ENCODE assay signal across 22 cellular contexts in genomic region chr12:19144985-19145384, GRCh38. TPM values are rescaled to one million over a fixed set of nuclear protein-coding genes. Genes with fewer than 3 reads are reported as not detected.
DNase-seq lines count a peak whose midpoint lies in the region; ATAC-seq, FAIRE-seq and TF ChIP-seq lines count a peak whose summit lies in the region.
"Had no signal": no experiment of that assay in that cellular context is flagged by ENCODE, and none has a peak within 500 bp of the region (broad histone marks: within the 10 kb centered on the region; RNA-seq: fewer than 3 reads in every experiment).

No MANE protein-coding gene starts in this region.

- no peak for TF ChIP-seq RAD21 in HepG2 (CRISPR knock-in tag; IDR thresholded peaks at IDR 0.05)

- H3K79me2 ChIP-seq in HepG2 (ENCODE audit: insufficient read depth, low read length) = no peaks in the 10 kb centered on the region

- in situ Hi-C loops in HepG2 (cut with HindIII; ENCODE audit: extremely low pct_ligation_motif_present, low pct_unique_long_range_greater_than_20kb) = no loop called here

- no peak overlapping the region for H3K9ac ChIP-seq in HepG2 (ENCODE audit: insufficient read depth, low read depth, low read length)

- no peak overlapping the region for H3K4me3 ChIP-seq in HepG2 (replicated peaks in 1 of 3; ENCODE audit: insufficient read depth in 1 of 3, low read depth in 2 of 3, low read length in 3 of 3)
- H3K4me3 ChIP-seq: SJSA1 had no signal

- BruUV-seq in HepG2 (replicated peaks; lab: Mats Ljungman, UMichigan) = no TSS peak

- no peak for TF ChIP-seq EP300 in HepG2 (IDR thresholded peaks at IDR 0.05; ENCODE audit: low read depth in 2 of 2, low read length in 2 of 2)
- no peak for TF ChIP-seq EP300 in HepG2 (CRISPR knock-in tag; IDR thresholded peaks at IDR 0.05; ENCODE audit: borderline replicate concordance)

- no peaks in the 10 kb centered on the region for H4K20me1 ChIP-seq in HepG2 (ENCODE audit: insufficient read depth, low read length)

- intact Hi-C loops in HepG2 (cut with micrococcal nuclease; ENCODE audit: unreplicated experiment) = loop anchor here (2.0 kb wide), 1 partner anchor 14 kb away; no protein-coding TSS in a partner anchor

- no peaks in the 10 kb centered on the region for H3K9me3 ChIP-seq in HepG2 (ENCODE audit: low read length)
- H3K9me3 ChIP-seq: SJSA1 had no signal

- DNase-seq in DMS53 (lab: John Stamatoyannopoulos, UW) (peak; percentile 32), DMS53 treated with DMSO at 0.1 percent for 48 hours (lab: John Stamatoyannopoulos, UW; ENCODE audit: unreplicated experiment) (no peak), NCI-H526 treated with DMSO at 0.1 percent for 48 hours (lab: John Stamatoyannopoulos, UW) (peak; percentile 15), HepG2 (ENCODE audit: low spot score) (peak; percentile 58), caudate nucleus (lab: John Stamatoyannopoulos, UW) (no peak)
- no peak for DNase-seq in stimulated activated CD4-positive, alpha-beta T cell treated with anti-CD3 and anti-CD28 coated beads, Interleukin-2, amount 100 ng/mL, for 24 hours
- DNase-seq: ACHN; C1 segment of cervical spinal cord; CD8-positive, alpha-beta T cell; DMS79; H7; HFFc6; MM.1S; NCI-H1048; NCI-H1417 treated with DMSO at 0.1 percent for 48 hours; NCI-H187; NCI-H446 had no signal

- no peak overlapping the region for H3K4me2 ChIP-seq in HepG2 (ENCODE audit: low read depth, low read length)

- POLR2A ChIA-PET in HepG2 (lab: Yijun Ruan, JAX) = no interaction called here

- no peak for TF ChIP-seq POLR2A in HepG2 (IDR thresholded peaks at IDR 0.05; ENCODE audit: insufficient read depth in 1 of 2, low read depth in 2 of 2, low read length in 2 of 2)

- ATAC-seq in HepG2 (peak; percentile 71), HG02870 (IDR thresholded peaks at IDR 0.05; ENCODE audit: unreplicated experiment) (no peak), GM21576 (IDR thresholded peaks at IDR 0.05; ENCODE audit: unreplicated experiment) (no peak)
- ATAC-seq: CD8-positive, alpha-beta T cell had no signal

- CTCF ChIA-PET in HepG2 (lab: Yijun Ruan, JAX; ENCODE audit: low intra/inter-chr PET ratio, low total read pairs) = no interaction called here

- 0 out of 5 replicates have a peak, but pooled peaks cover 1 to 2% of the 10 kb centered on the region in 2 experiments for H3K36me3 ChIP-seq in HepG2 (replicated peaks in 1 of 2; ENCODE audit: control insufficient read depth in 1 of 2, insufficient read depth in 2 of 2, low read length in 2 of 2)

- H3K27me3 ChIP-seq in HepG2 (ENCODE audit: control insufficient read depth in 1 of 2, insufficient read depth in 2 of 2, low read length in 2 of 2) = no peaks in the 10 kb centered on the region
- H3K27me3 ChIP-seq: SJSA1 had no signal

- no peak overlapping the region for H2AFZ ChIP-seq in HepG2 (ENCODE audit: low read length)

- no peak for FAIRE-seq in HepG2 (lab: Jason Lieb, UNC)
- FAIRE-seq: RCC 7860 had no signal

- WGBS in HepG2 (ENCODE audit: low lambda C conversion rate) = 40% methylated on average over 2 of the region's 2 CpGs

- H3K4me1 ChIP-seq in HepG2 (ENCODE audit: insufficient read depth, low read length) = peaks cover 14% of the 10 kb centered on the region
- H3K4me1 ChIP-seq: SJSA1 had no signal

- H3K27ac ChIP-seq in HepG2 (ENCODE audit: extremely low read length, insufficient read depth, low read length) = no peak overlapping the region
- H3K27ac ChIP-seq in caudate nucleus (ENCODE audit: low read depth, low read length) = no peak overlapping the region
- H3K27ac ChIP-seq: 22Rv1, SJSA1 had no signal

- no peak for TF ChIP-seq CTCF in HepG2 (CRISPR knock-in tag; IDR thresholded peaks at IDR 0.05)

TF ChIP-seq in HepG2, 621 proteins besides CTCF, POLR2A, EP300 and RAD21 (continues in another document):
- TF ChIP-seq ZHX2 (IDR thresholded peaks at IDR 0.05; ENCODE audit: low read depth) (no peak), ZHX2 (CRISPR knock-in tag; IDR thresholded peaks at IDR 0.05; ENCODE audit: borderline replicate concordance) (no peak), HIVEP1 (CRISPR knock-in tag; IDR thresholded peaks at IDR 0.05) (no peak)
- TF ChIP-seq, protein P1, sequence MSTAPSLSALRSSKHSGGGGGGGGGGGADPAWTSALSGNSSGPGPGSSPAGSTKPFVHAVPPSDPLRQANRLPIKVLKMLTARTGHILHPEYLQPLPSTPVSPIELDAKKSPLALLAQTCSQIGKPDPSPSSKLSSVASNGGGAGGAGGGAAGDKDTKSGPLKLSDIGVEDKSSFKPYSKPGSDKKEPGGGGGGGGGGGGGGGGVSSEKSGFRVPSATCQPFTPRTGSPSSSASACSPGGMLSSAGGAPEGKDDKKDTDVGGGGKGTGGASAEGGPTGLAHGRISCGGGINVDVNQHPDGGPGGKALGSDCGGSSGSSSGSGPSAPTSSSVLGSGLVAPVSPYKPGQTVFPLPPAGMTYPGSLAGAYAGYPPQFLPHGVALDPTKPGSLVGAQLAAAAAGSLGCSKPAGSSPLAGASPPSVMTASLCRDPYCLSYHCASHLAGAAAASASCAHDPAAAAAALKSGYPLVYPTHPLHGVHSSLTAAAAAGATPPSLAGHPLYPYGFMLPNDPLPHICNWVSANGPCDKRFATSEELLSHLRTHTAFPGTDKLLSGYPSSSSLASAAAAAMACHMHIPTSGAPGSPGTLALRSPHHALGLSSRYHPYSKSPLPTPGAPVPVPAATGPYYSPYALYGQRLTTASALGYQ (CRISPR knock-in tag; IDR thresholded peaks at IDR 0.05) = no peak

RNA-seq across cellular contexts. Expression of gene PLEKHA5, which starts 15.5 kb away (rescaled TPM):
- total RNA-seq in HepG2 (2016; rRNA removed; fragmentation: Illumina TruSeq; extraction: Trizol) = 15.4 and 18.3 TPM in 2 replicates
- 7.4 and 7.7 TPM in 2 replicates for total RNA-seq in HepG2 (2016; cell fraction: cytosol; rRNA removed; fragmentation: Illumina TruSeq; extraction: Trizol; ENCODE audit: low read depth)
- total RNA-seq in HepG2 (2016; cell fraction: insoluble cytoplasmic fraction; rRNA removed; fragmentation: Illumina TruSeq; extraction: Trizol) = 15.1 and 18.8 TPM in 2 replicates
- total RNA-seq in HepG2 (2016; cell fraction: membrane; rRNA removed; fragmentation: Illumina TruSeq; extraction: Trizol) = 9.7 and 11.5 TPM in 2 replicates
- 37.5 TPM in 2 replicates for total RNA-seq in HepG2 (2016; cell fraction: nucleus; rRNA removed; fragmentation: Illumina TruSeq; extraction: Trizol)
- 4.2 TPM in 2 replicates for polyA plus RNA-seq in HepG2 (2011; rRNA removed)
- polyA plus RNA-seq in HepG2 (2011; cell fraction: cytosol; rRNA removed) = 1.9 and 3.2 TPM in 2 replicates
- polyA plus RNA-seq in HepG2 (2011; cell fraction: nucleus; rRNA removed) = 4.5 and 5.1 TPM in 2 replicates
- polyA plus RNA-seq in HepG2 (2012) = 8.3 and 9.2 TPM in 2 replicates
- 2.1 and 2.5 TPM in 2 replicates for polyA plus RNA-seq in HepG2 (2016; cell fraction: cytosol; fragmentation: Illumina TruSeq; extraction: Trizol; ENCODE audit: low read depth)
- polyA plus RNA-seq in HepG2 (2016; cell fraction: insoluble cytoplasmic fraction; fragmentation: Illumina TruSeq; extraction: Trizol; ENCODE audit: low read depth) = 18.8 and 19.1 TPM in 2 replicates
- 5.4 and 6.0 TPM in 2 replicates for polyA plus RNA-seq in HepG2 (2016; cell fraction: membrane; fragmentation: Illumina TruSeq; extraction: Trizol; ENCODE audit: low read depth)
- polyA plus RNA-seq in HepG2 (2016; cell fraction: nucleus; fragmentation: Illumina TruSeq; extraction: Trizol; ENCODE audit: insufficient read depth, low read depth) = 18.7 and 20.9 TPM in 2 replicates
- 6.9 and 7.2 TPM in 2 replicates for polyA minus RNA-seq in HepG2 (2011; rRNA and poly(A)+ RNA removed; ENCODE audit: low replicate concordance)
- 5.7 and 7.0 TPM in 2 replicates for polyA minus RNA-seq in HepG2 (2011; cell fraction: cytosol; rRNA and poly(A)+ RNA removed)
- polyA minus RNA-seq in HepG2 (2011; cell fraction: nucleus; rRNA and poly(A)+ RNA removed) = 47.4 and 51.5 TPM in 2 replicates

Comparison
In these comparisons a context has a peak if more than half of its experiments do, and no peak if none do; other contexts are left out.
1. DNase-seq: peak in DMS53 (single experiment), NCI-H526 treated with DMSO at 0.1 percent for 48 hours (single experiment) and HepG2 (single experiment); none in DMS53 treated with DMSO at 0.1 percent for 48 hours (single experiment), stimulated activated CD4-positive, alpha-beta T cell treated with anti-CD3 and anti-CD28 coated beads, Interleukin-2, amount 100 ng/mL, for 24 hours (0 of 2) and caudate nucleus (0 of 61).